11 cellular contexts compared by ENCODE assay signal in genomic region chr1:89070509-89070908, GRCh38. TPM values are rescaled to one million over a fixed set of nuclear protein-coding genes. Genes with fewer than 3 reads are reported as not detected.
DNase-seq lines count a peak whose midpoint lies in the region; TF ChIP-seq lines count a peak whose summit lies in the region.
"Had no signal": no experiment of that assay in that cellular context is flagged by ENCODE, and none has a peak within 500 bp of the region (broad histone marks: within the 10 kb centered on the region; RNA-seq: fewer than 3 reads in every experiment).

No MANE protein-coding gene starts in this region.

- peak overlapping the region; percentile 91 for H3K27ac Mint-ChIP-seq in activated CD4-positive, alpha-beta T cell treated with anti-CD3 and anti-CD28 coated beads, Interleukin-2, amount 10 ng/mL, durations not matched to agents 7 days and 5 days
- peak overlapping the region; percentile 76 for H3K27ac Mint-ChIP-seq in T-helper 2 cell treated with Interferon-gamma antibody and Interleukin-4, amounts not matched to agents 5 μg/mL and 100 μg/mL, for 36 hours
- peak overlapping the region; percentile 85 to 95 (median 88) for H3K27ac Mint-ChIP-seq in immature natural killer cell

- TF ChIP-seq EP300 in stomach (IDR thresholded peaks at IDR 0.05): no peak

- peaks cover 29% of the 10 kb centered on the region for H3K9me3 Mint-ChIP-seq in activated CD4-positive, alpha-beta T cell treated with anti-CD3 and anti-CD28 coated beads, Interleukin-2, amount 10 ng/mL, durations not matched to agents 7 days and 5 days
- peaks cover 21% of the 10 kb centered on the region for H3K9me3 Mint-ChIP-seq in T-helper 2 cell treated with Interferon-gamma antibody and Interleukin-4, amounts not matched to agents 5 μg/mL and 100 μg/mL, for 36 hours
- H3K9me3 Mint-ChIP-seq in immature natural killer cell: peaks cover 0 to 13% (median 6%) of the 10 kb centered on the region in 6 donors

- H3K4me3 ChIP-seq in stomach: peak overlapping the region in 3 of 4 donors; percentile 10 to 22 (median 21)

- H3K36me3 Mint-ChIP-seq in activated CD4-positive, alpha-beta T cell treated with anti-CD3 and anti-CD28 coated beads, Interleukin-2, amount 10 ng/mL, durations not matched to agents 7 days and 5 days (ENCODE audit: low read depth): peaks cover 28% of the 10 kb centered on the region
- H3K36me3 Mint-ChIP-seq in T-helper 2 cell treated with Interferon-gamma antibody and Interleukin-4, amounts not matched to agents 5 μg/mL and 100 μg/mL, for 36 hours (ENCODE audit: low read depth): peaks cover 11% of the 10 kb centered on the region
- peaks cover 4 to 17% (median 8%) of the 10 kb centered on the region in 3 donors for H3K36me3 Mint-ChIP-seq in immature natural killer cell

- no peak for TF ChIP-seq CTCF in stomach (IDR thresholded peaks at IDR 0.05)

- whole genome bisulfite sequencing in stomach, 5 donors: 69 to 82% (median 81%) methylated on average over 1 of the region's 1 CpG

- CTCF ChIA-PET in activated CD4-positive, alpha-beta T cell treated with anti-CD3 and anti-CD28 coated beads, Interleukin-2, amount 10 ng/mL, durations not matched to agents 7 days and 5 days (lab: Charles Lee): interaction anchor here (0.9 to 4.2 kb wide), 4 partner anchors 8 to 225 kb away, joined by 3 to 18 read pairs (median 5); no protein-coding TSS in a partner anchor

- H3K27ac ChIP-seq in stomach: peak overlapping the region in 2 of 5 donors; percentile 31 to 61

- peaks cover 0 to 5% (median 0%) of the 10 kb centered on the region in 4 donors for H3K4me1 ChIP-seq in stomach

- peaks cover 6% of the 10 kb centered on the region for H3K27me3 Mint-ChIP-seq in activated CD4-positive, alpha-beta T cell treated with anti-CD3 and anti-CD28 coated beads, Interleukin-2, amount 10 ng/mL, durations not matched to agents 7 days and 5 days
- H3K27me3 Mint-ChIP-seq in T-helper 2 cell treated with Interferon-gamma antibody and Interleukin-4, amounts not matched to agents 5 μg/mL and 100 μg/mL, for 36 hours (ENCODE audit: low read depth): peaks cover 9% of the 10 kb centered on the region
- peaks cover 0 to 5% (median 0%) of the 10 kb centered on the region in 3 donors for H3K27me3 Mint-ChIP-seq in immature natural killer cell (ENCODE audit: low read depth in 3 of 3)

- H3K4me1 Mint-ChIP-seq in activated CD4-positive, alpha-beta T cell treated with anti-CD3 and anti-CD28 coated beads, Interleukin-2, amount 10 ng/mL, durations not matched to agents 7 days and 5 days: peaks cover 30% of the 10 kb centered on the region
- peaks cover 29% of the 10 kb centered on the region for H3K4me1 Mint-ChIP-seq in T-helper 2 cell treated with Interferon-gamma antibody and Interleukin-4, amounts not matched to agents 5 μg/mL and 100 μg/mL, for 36 hours (ENCODE audit: low read depth)
- H3K4me1 Mint-ChIP-seq in immature natural killer cell: peaks cover 13 to 27% of the 10 kb centered on the region in 2 donors

- POLR2A ChIA-PET in activated CD4-positive, alpha-beta T cell treated with anti-CD3 and anti-CD28 coated beads, Interleukin-2, amount 10 ng/mL, durations not matched to agents 7 days and 5 days (lab: Charles Lee): interaction anchor here (1.0 kb wide), 1 partner anchor 202 kb away, joined by 3 read pairs; the partner anchor contains the start of gene GBP5

- no peak for TF ChIP-seq POLR2A in stomach (IDR thresholded peaks at IDR 0.05)

- H3K4me3 Mint-ChIP-seq in activated CD4-positive, alpha-beta T cell treated with anti-CD3 and anti-CD28 coated beads, Interleukin-2, amount 10 ng/mL, durations not matched to agents 7 days and 5 days: peak overlapping the region; percentile 75
- peak overlapping the region; percentile 77 for H3K4me3 Mint-ChIP-seq in T-helper 2 cell treated with Interferon-gamma antibody and Interleukin-4, amounts not matched to agents 5 μg/mL and 100 μg/mL, for 36 hours
- H3K4me3 Mint-ChIP-seq in immature natural killer cell: peak overlapping the region; percentile 84 to 94 (median 91)

- H3K9me3 ChIP-seq in stomach: peaks cover 0 to 13% (median 6%) of the 10 kb centered on the region in 4 donors

- H3K36me3 ChIP-seq in stomach: no peaks in the 10 kb centered on the region

- DNase-seq in activated CD4-positive, alpha-beta T cell treated with anti-CD3 and anti-CD28 coated beads, Interleukin-2, amount 10 ng/mL, durations not matched to agents 7 days and 5 days: no peak
- DNase-seq in activated CD4-positive, alpha-beta T cell treated with anti-CD3 and anti-CD28 coated beads, Interleukin-2, amount 50 U/mL, for 4 hours: no peak
- DNase-seq in T-helper 2 cell treated with Interferon-gamma antibody and Interleukin-4, amounts not matched to agents 5 μg/mL and 100 μg/mL, for 36 hours (ENCODE audit: low spot score): no peak
- DNase-seq in immature natural killer cell (no peak), stomach (no peak), mesenteric fat pad (ENCODE audit: low spot score) (no peak)
- DNase-seq in stimulated activated CD4-positive, alpha-beta T cell treated with anti-CD3 and anti-CD28 coated beads, Interleukin-4, amount 100 ng/mL, for 1 hour: no peak
- no peak for DNase-seq in stimulated activated naive CD4-positive, alpha-beta T cell treated with Interleukin-2 at 50 U/mL for 16 hours (lab: John Stamatoyannopoulos, UW)
- DNase-seq: KG1, NCI-H2171 treated with DMSO at 0.1 percent for 48 hours had no signal

- H3K27me3 ChIP-seq in stomach: no peaks in the 10 kb centered on the region

- intact Hi-C loops in stomach (cut with DNase I; ENCODE audit: low total_unique reads): no loop called here

RNA-seq across cellular contexts. Expression of gene GBP1, which starts 5.5 kb away (rescaled TPM):
- 100 to 1,000 TPM; 272 to 292 TPM for total RNA-seq in activated CD4-positive, alpha-beta T cell treated with anti-CD3 and anti-CD28 coated beads, Interleukin-2, amount 10 ng/mL, durations not matched to agents 7 days and 5 days
- polyA plus RNA-seq in immature natural killer cell: 10 to 100 TPM; 23.3 to 45.4 (median 43.1) TPM
- 10 to 100 TPM in 4 of 5 donors, 1 to 10 TPM in 1; 7.6 to 43.5 (median 25.1) TPM for total RNA-seq in stomach
- polyA plus RNA-seq in stomach: 10 to 100 TPM in 2 of 3 donors, 1 to 10 TPM in 1; 5.9 to 27.5 (median 15.4) TPM
- total RNA-seq in mesenteric fat pad: 21.5 TPM
- polyA plus RNA-seq: neural cell had no signal

RNA-seq across cellular contexts. Expression of gene GBP3, which starts 47.8 kb away (rescaled TPM):
- 10 to 100 TPM; 39.2 to 39.7 TPM for total RNA-seq in activated CD4-positive, alpha-beta T cell treated with anti-CD3 and anti-CD28 coated beads, Interleukin-2, amount 10 ng/mL, durations not matched to agents 7 days and 5 days
- 10 to 100 TPM in 1 of 3 donors, 1 to 10 TPM in 2; 7.7 to 18.2 (median 8.3) TPM for polyA plus RNA-seq in immature natural killer cell
- 10 to 100 TPM in 4 of 5 donors, 1 to 10 TPM in 1; 3.6 to 57.7 (median 22.0) TPM for total RNA-seq in stomach
- polyA plus RNA-seq in stomach: 10 to 100 TPM in 2 of 3 donors, 1 to 10 TPM in 1; 6.4 to 12.7 (median 10.0) TPM
- total RNA-seq in mesenteric fat pad: 10.3 TPM
- polyA plus RNA-seq: neural cell had no signal

RNA-seq across cellular contexts. Expression of gene GBP2, which starts 55.4 kb away (rescaled TPM):
- 100 to 1,000 TPM; 237 to 270 TPM for total RNA-seq in activated CD4-positive, alpha-beta T cell treated with anti-CD3 and anti-CD28 coated beads, Interleukin-2, amount 10 ng/mL, durations not matched to agents 7 days and 5 days
- 100 to 1,000 TPM in 2 of 3 donors, 10 to 100 TPM in 1; 90.8 to 141 (median 106) TPM for polyA plus RNA-seq in immature natural killer cell
- total RNA-seq in stomach: 10 to 100 TPM; 21.0 to 74.2 (median 60.3) TPM
- 100 to 1,000 TPM in 1 of 3 donors, 10 to 100 TPM in 2; 37.9 to 119 (median 66.0) TPM for polyA plus RNA-seq in stomach
- total RNA-seq in mesenteric fat pad: 45.9 TPM
- polyA plus RNA-seq: neural cell had no signal

Comparison
In these comparisons a context has a peak if more than half of its experiments do, and no peak if none do; other contexts are left out.
1. RNA of gene GBP1, which starts 5.5 kb away (total RNA-seq): 272 to 292 TPM in activated CD4-positive, alpha-beta T cell treated with anti-CD3 and anti-CD28 coated beads, Interleukin-2, amount 10 ng/mL, durations not matched to agents 7 days and 5 days; 7.6 to 43.5 TPM in stomach and 21.5 TPM in mesenteric fat pad (single experiment); every median in the first group is over 4 times any median in the second.
2. Peak in every context shown above with its lines, with median percentiles within 50 percentile points of each other: H3K27ac Mint-ChIP-seq and H3K4me3 Mint-ChIP-seq.